In genomic region chr22:49426618-49427266, GRCh38 we compare ENCODE assay signal across 1 cellular context.
TF ChIP-seq lines count a peak whose summit lies in the region.

No MANE protein-coding gene starts in this region.

TF ChIP-seq in H1, 55 proteins besides CTCF, POLR2A, EP300 and RAD21:
- TF ChIP-seq CREB1 (IDR thresholded peaks at IDR 0.05) (no peak), NANOG (IDR thresholded peaks at IDR 0.05; ENCODE audit: insufficient read depth, low read depth, low read length, poor library complexity, severe bottlenecking) (no peak), GTF2F1 (IDR thresholded peaks at IDR 0.05; ENCODE audit: borderline replicate concordance, low read depth, low read length) (no peak)
TF ChIP-seq in H1: peak in this region for 0.
